ENCODE assay signal across 10 cellular contexts in genomic region chr1:41358152-41358937, GRCh38. TPM values are rescaled to one million over a fixed set of nuclear protein-coding genes. Genes with fewer than 3 reads are reported as not detected.
DNase-seq lines count a peak whose midpoint lies in the region; ATAC-seq and TF ChIP-seq lines count a peak whose summit lies in the region.
"Had no signal": no experiment of that assay in that cellular context is flagged by ENCODE, and none has a peak within 500 bp of the region (broad histone marks: within the 10 kb centered on the region; RNA-seq: fewer than 3 reads in every experiment).

No MANE protein-coding gene starts in this region.

- no peak overlapping the region for H3K27ac ChIP-seq in trophoblast cell (ENCODE audit: low read depth, low read length)
- H3K27ac ChIP-seq in gastroesophageal sphincter, result peak overlapping the region in 1 of 4 donors; percentile 80

- intact Hi-C loops in Right ventricle myocardium superior (cut with DNase I), result no loop called here

- peaks cover 5% of the 10 kb centered on the region for H3K79me2 ChIP-seq in trophoblast cell (ENCODE audit: control insufficient read depth, insufficient read depth, low read length, poor library complexity)

- H3K9me3 ChIP-seq in trophoblast cell (ENCODE audit: insufficient read depth, low read depth, low read length), result peaks cover 1% of the 10 kb centered on the region
- no peaks in the 10 kb centered on the region for H3K9me3 ChIP-seq in gastroesophageal sphincter
- H3K9me3 ChIP-seq: transverse colon had no signal

- H3K79me1 ChIP-seq in trophoblast cell (ENCODE audit: low read length), result peaks cover 39% of the 10 kb centered on the region

- H2BK5ac ChIP-seq in trophoblast cell (ENCODE audit: low read depth, low read length, poor library complexity), result peak overlapping the region; percentile 5

- H3K27me3 ChIP-seq in trophoblast cell (ENCODE audit: insufficient read depth, low read length) (peaks cover 16% of the 10 kb centered on the region), gastroesophageal sphincter (peaks cover 5% of the 10 kb centered on the region)

- H4K8ac ChIP-seq in trophoblast cell (ENCODE audit: low read depth, low read length), result peak overlapping the region; percentile 24

- TF ChIP-seq EP300 in gastroesophageal sphincter (IDR thresholded peaks at IDR 0.05), result no peak

- no peak overlapping the region for H3K4me2 ChIP-seq in trophoblast cell (ENCODE audit: low read length)

- H3K4me1 ChIP-seq in trophoblast cell (ENCODE audit: control insufficient read depth in 1 of 2, insufficient read depth in 2 of 2, low read length in 2 of 2) (peaks cover 46 to 49% of the 10 kb centered on the region in 2 experiments), gastroesophageal sphincter (peaks cover 0 to 58% (median 8%) of the 10 kb centered on the region in 3 donors)

- H3K23ac ChIP-seq in trophoblast cell (ENCODE audit: low read length), result no peak overlapping the region

- peak overlapping the region; percentile 4 for H2AFZ ChIP-seq in trophoblast cell (ENCODE audit: insufficient read depth, low read length, poor library complexity)

- TF ChIP-seq CTCF in gastroesophageal sphincter (IDR thresholded peaks at IDR 0.05), result no peak

- WGBS in trophoblast cell (ENCODE audit: extremely low coverage, insufficient coverage, insufficient read length), result no CpG with 5 or more reads among the region's 25 CpGs
- 81 to 85% methylated on average over 7 to 14 of the region's 25 CpGs for WGBS in gastroesophageal sphincter (ENCODE audit: low coverage in 1 of 2), 2 donors

- peak; percentile 65 for ATAC-seq in Right ventricle myocardium superior (ENCODE audit: poor library complexity)
- ATAC-seq in gastroesophageal sphincter, result no peak
- ATAC-seq in GM18867 (IDR thresholded peaks at IDR 0.05; ENCODE audit: unreplicated experiment), result no peak
- ATAC-seq in HG02798 (IDR thresholded peaks at IDR 0.05; ENCODE audit: poor library complexity, unreplicated experiment), result no peak

- H2AK5ac ChIP-seq in trophoblast cell (ENCODE audit: low read length), result peak overlapping the region; percentile 36

- H4K12ac ChIP-seq in trophoblast cell (ENCODE audit: low read depth, low read length), result peak overlapping the region; percentile 6

- no peak overlapping the region for H3K9ac ChIP-seq in trophoblast cell (ENCODE audit: low read length)

- peak overlapping the region; percentile 9 for H3K18ac ChIP-seq in trophoblast cell (ENCODE audit: low read length)

- peak overlapping the region; percentile 67 for H4K91ac ChIP-seq in trophoblast cell (ENCODE audit: low read depth, low read length)

- peak overlapping the region; percentile 23 for H2BK120ac ChIP-seq in trophoblast cell (ENCODE audit: insufficient read depth, low read length, poor library complexity)

- H3K36me3 ChIP-seq in trophoblast cell (ENCODE audit: control insufficient read depth in 1 of 2, insufficient read depth in 2 of 2, low read length in 2 of 2) (no peaks in the 10 kb centered on the region), gastroesophageal sphincter (no peaks in the 10 kb centered on the region)
- H3K36me3 ChIP-seq: transverse colon had no signal

- H2BK12ac ChIP-seq in trophoblast cell (ENCODE audit: low read length), result peak overlapping the region; percentile 10

- H3K4me3 ChIP-seq in trophoblast cell (ENCODE audit: low read depth, low read length), result no peak overlapping the region
- no peak overlapping the region for H3K4me3 ChIP-seq in gastroesophageal sphincter
- H3K4me3 ChIP-seq: transverse colon had no signal

- no peak for TF ChIP-seq POLR2A in gastroesophageal sphincter (IDR thresholded peaks at IDR 0.05)

- peak overlapping the region; percentile 18 for H3K14ac ChIP-seq in trophoblast cell (ENCODE audit: low read length)

- peak; percentile 94 for DNase-seq in DMS 273 treated with DMSO at 0.1 percent for 48 hours (lab: John Stamatoyannopoulos, UW)
- peak; percentile 98 for DNase-seq in NCI-H2029 treated with DMSO at 0.1 percent for 48 hours (lab: John Stamatoyannopoulos, UW)
- peak; percentile 82 for DNase-seq in Right ventricle myocardium superior
- no peak for DNase-seq in trophoblast cell
- DNase-seq in activated naive CD4-positive, alpha-beta T cell treated with Interleukin-2 at 50 U/mL for 16 hours, result no peak
- DNase-seq: T-helper 2 cell, transverse colon had no signal

- peak overlapping the region; percentile 0 for H3K4ac ChIP-seq in trophoblast cell (ENCODE audit: low read depth, low read length)

RNA-seq across cellular contexts. Expression of gene FOXO6, which starts 2.9 kb away (rescaled TPM):
- total RNA-seq in Right ventricle myocardium superior (3.6 TPM), gastroesophageal sphincter (1 to 10 TPM in 3 of 4 donors, under 1 TPM in 1; 0.27 to 2.2 (median 1.9) TPM)
- 119 and 130 TPM in 2 replicates for polyA plus RNA-seq in trophoblast cell (2013)

Comparison
In these comparisons a context has a peak if more than half of its experiments do, and no peak if none do; other contexts are left out.
1. DNase-seq: peak in DMS 273 treated with DMSO at 0.1 percent for 48 hours (single experiment), NCI-H2029 treated with DMSO at 0.1 percent for 48 hours (single experiment) and Right ventricle myocardium superior (single experiment); none in trophoblast cell (0 of 2) and activated naive CD4-positive, alpha-beta T cell treated with Interleukin-2 at 50 U/mL for 16 hours (single experiment).